In genomic region chr10:117137911-117138642, GRCh38 we compare ENCODE assay signal across 11 cellular contexts. TPM values are rescaled to one million over a fixed set of nuclear protein-coding genes. Genes with fewer than 3 reads are reported as not detected.
DNase-seq lines count a peak whose midpoint lies in the region; ATAC-seq and TF ChIP-seq lines count a peak whose summit lies in the region.
"Had no signal": no experiment of that assay in that cellular context is flagged by ENCODE, and none has a peak within 500 bp of the region (broad histone marks: within the 10 kb centered on the region; RNA-seq: fewer than 3 reads in every experiment).

Gene VAX1, minus strand, starts transcription at chr10:117138270. Its CDS starts 214 bp downstream, at chr10:117138056.

- peaks cover 8% of the 10 kb centered on the region for H3K36me3 Mint-ChIP-seq in activated CD4-positive, alpha-beta T cell treated with anti-CD3 and anti-CD28 coated beads, Interleukin-2, amount 10 ng/mL, durations not matched to agents 24 days and 14 days (ENCODE audit: low read depth)
- H3K36me3 Mint-ChIP-seq in activated CD4-positive, alpha-beta memory T cell treated with anti-CD3 and anti-CD28 coated beads, Interleukin-2, amount 10 ng/mL, durations not matched to agents 7 days and 5 days (ENCODE audit: low read depth): peaks cover 5% of the 10 kb centered on the region
- H3K36me3 Mint-ChIP-seq: stimulated activated memory B cell treated with anti-CD40 and anti-IgM and Interleukin-4, amounts not matched to agents 10 μg/mL and 1 μg/mL and 100 μg/mL, for 72 hours had no signal

- TF ChIP-seq CTCF in stomach (IDR thresholded peaks at IDR 0.05): no peak

- DNase-seq in activated CD4-positive, alpha-beta T cell treated with anti-CD3 and anti-CD28 coated beads, Interleukin-2, amount 10 ng/mL, durations not matched to agents 24 days and 14 days: no peak
- DNase-seq in activated CD4-positive, alpha-beta T cell treated with anti-CD3 and anti-CD28 coated beads for 1 hour: no peak
- no peak for DNase-seq in activated CD4-positive, alpha-beta memory T cell treated with anti-CD3 and anti-CD28 coated beads, Interleukin-2, amount 10 ng/mL, durations not matched to agents 7 days and 5 days
- peak; percentile 23 for DNase-seq in iPS-NIHi7 (ENCODE audit: extremely low spot score)
- no peak for DNase-seq in stomach
- DNase-seq in SIG-M5 treated with dmso at 0.1 percent for 504 hours (lab: John Stamatoyannopoulos, UW; ENCODE audit: unreplicated experiment): no peak
- DNase-seq: NCI-H1694 treated with DMSO at 0.1 percent for 48 hours had no signal

- H3K4me1 ChIP-seq in stomach: peaks cover 16 to 54% (median 36%) of the 10 kb centered on the region in 4 donors

- H3K27me3 Mint-ChIP-seq in activated CD4-positive, alpha-beta T cell treated with anti-CD3 and anti-CD28 coated beads, Interleukin-2, amount 10 ng/mL, durations not matched to agents 24 days and 14 days: peaks cover 71% of the 10 kb centered on the region
- peaks cover 76% of the 10 kb centered on the region for H3K27me3 Mint-ChIP-seq in activated CD4-positive, alpha-beta memory T cell treated with anti-CD3 and anti-CD28 coated beads, Interleukin-2, amount 10 ng/mL, durations not matched to agents 7 days and 5 days

- H3K4me3 Mint-ChIP-seq in activated CD4-positive, alpha-beta T cell treated with anti-CD3 and anti-CD28 coated beads, Interleukin-2, amount 10 ng/mL, durations not matched to agents 24 days and 14 days: no peak within 1 kb of the TSS
- H3K4me3 Mint-ChIP-seq in activated CD4-positive, alpha-beta memory T cell treated with anti-CD3 and anti-CD28 coated beads, Interleukin-2, amount 10 ng/mL, durations not matched to agents 7 days and 5 days: peak within 1 kb of the TSS; percentile 30
- H3K4me3 Mint-ChIP-seq: memory B cell; stimulated activated memory B cell treated with anti-CD40 and anti-IgM and Interleukin-4, amounts not matched to agents 10 μg/mL and 1 μg/mL and 100 μg/mL, for 72 hours had no signal

- CTCF ChIA-PET in activated CD4-positive, alpha-beta memory T cell treated with anti-CD3 and anti-CD28 coated beads, Interleukin-2, amount 10 ng/mL, durations not matched to agents 7 days and 5 days (lab: Charles Lee): no interaction called here

- H3K4me1 Mint-ChIP-seq in activated CD4-positive, alpha-beta T cell treated with anti-CD3 and anti-CD28 coated beads, Interleukin-2, amount 10 ng/mL, durations not matched to agents 24 days and 14 days: peaks cover 7% of the 10 kb centered on the region
- H3K4me1 Mint-ChIP-seq in activated CD4-positive, alpha-beta memory T cell treated with anti-CD3 and anti-CD28 coated beads, Interleukin-2, amount 10 ng/mL, durations not matched to agents 7 days and 5 days: peaks cover 5% of the 10 kb centered on the region
- H3K4me1 Mint-ChIP-seq: memory B cell had no signal

- H3K9me3 ChIP-seq in stomach: peaks cover 0 to 12% (median 3%) of the 10 kb centered on the region in 4 donors

- 3 to 9% (median 6%) methylated on average over 47 to 64 of the region's 65 CpGs for WGBS in stomach, 5 donors

- H3K9me3 Mint-ChIP-seq in activated CD4-positive, alpha-beta T cell treated with anti-CD3 and anti-CD28 coated beads, Interleukin-2, amount 10 ng/mL, durations not matched to agents 24 days and 14 days: no peaks in the 10 kb centered on the region
- H3K9me3 Mint-ChIP-seq in activated CD4-positive, alpha-beta memory T cell treated with anti-CD3 and anti-CD28 coated beads, Interleukin-2, amount 10 ng/mL, durations not matched to agents 7 days and 5 days: no peaks in the 10 kb centered on the region

- H3K4me3 ChIP-seq in stomach: peak within 1 kb of the TSS; percentile 31 to 48 (median 39)

- POLR2A ChIA-PET in activated CD4-positive, alpha-beta memory T cell treated with anti-CD3 and anti-CD28 coated beads, Interleukin-2, amount 10 ng/mL, durations not matched to agents 7 days and 5 days (lab: Charles Lee): no interaction called here

- H3K27ac ChIP-seq in stomach: no peak within 1 kb of the TSS

- no peak for TF ChIP-seq POLR2A in stomach (IDR thresholded peaks at IDR 0.05)

- peak within 1 kb of the TSS; percentile 72 for H3K27ac Mint-ChIP-seq in activated CD4-positive, alpha-beta T cell treated with anti-CD3 and anti-CD28 coated beads, Interleukin-2, amount 10 ng/mL, durations not matched to agents 24 days and 14 days
- H3K27ac Mint-ChIP-seq in activated CD4-positive, alpha-beta memory T cell treated with anti-CD3 and anti-CD28 coated beads, Interleukin-2, amount 10 ng/mL, durations not matched to agents 7 days and 5 days: no peak within 1 kb of the TSS
- H3K27ac Mint-ChIP-seq: memory B cell; stimulated activated memory B cell treated with anti-CD40 and anti-IgM and Interleukin-4, amounts not matched to agents 10 μg/mL and 1 μg/mL and 100 μg/mL, for 72 hours had no signal

- no peak for TF ChIP-seq EP300 in stomach (IDR thresholded peaks at IDR 0.05)

- peaks cover 40 to 100% (median 99%) of the 10 kb centered on the region in 3 donors for H3K27me3 ChIP-seq in stomach

- intact Hi-C loops in activated CD4-positive, alpha-beta T cell treated with anti-CD3 and anti-CD28 coated beads, Interleukin-2, amount 10 ng/mL, durations not matched to agents 24 days and 14 days (cut with micrococcal nuclease): loop anchor here (10.0 kb wide), 1 partner anchor 863 kb away; the partner anchor contains the start of gene GFRA1
- intact Hi-C loops in stomach (cut with DNase I; ENCODE audit: low total_unique reads): no loop called here

- no peak for ATAC-seq in HG03457 (IDR thresholded peaks at IDR 0.05; ENCODE audit: unreplicated experiment)
- no peak for ATAC-seq in HG02973 (IDR thresholded peaks at IDR 0.05; ENCODE audit: unreplicated experiment)
- ATAC-seq: stimulated activated memory B cell treated with anti-CD40 and anti-IgM and Interleukin-4, amounts not matched to agents 10 μg/mL and 1 μg/mL and 100 μg/mL, for 72 hours had no signal

- H3K36me3 ChIP-seq in stomach: no peaks in the 10 kb centered on the region

RNA-seq across cellular contexts. Expression of gene VAX1, which starts in this region (rescaled TPM):
- total RNA-seq in activated CD4-positive, alpha-beta T cell treated with anti-CD3 and anti-CD28 coated beads, Interleukin-2, amount 10 ng/mL, durations not matched to agents 24 days and 14 days: not detected in 2 replicates
- not detected for total RNA-seq in activated CD4-positive, alpha-beta memory T cell treated with anti-CD3 and anti-CD28 coated beads, Interleukin-2, amount 10 ng/mL, durations not matched to agents 7 days and 5 days
- not detected for total RNA-seq in stomach
- not detected for polyA plus RNA-seq in stomach
